ENCODE assay signal across 29 cellular contexts in the genomic region with DNA sequence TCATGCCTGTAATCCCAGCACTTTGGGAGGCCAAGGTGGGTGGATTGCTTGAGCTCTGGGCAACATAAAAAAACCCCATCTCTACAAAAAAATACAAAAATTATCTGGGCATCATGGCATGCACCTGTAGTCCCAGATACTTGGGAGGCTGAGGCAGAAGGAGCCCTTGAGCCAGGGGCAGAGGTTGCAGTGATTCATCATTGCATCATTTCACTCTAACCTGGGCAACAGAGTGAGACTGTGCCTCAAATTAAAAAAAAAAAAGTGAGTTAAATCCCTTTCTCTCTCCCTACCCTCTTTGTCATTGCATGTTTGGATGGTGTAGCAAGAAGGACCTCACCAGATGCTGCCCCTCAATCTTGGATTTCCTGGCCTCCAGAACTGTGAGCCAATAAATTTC.
"Had no signal": no experiment of that assay in that cellular context is flagged by ENCODE, and none has a peak within 500 bp of the region (broad histone marks: within the 10 kb centered on the region; RNA-seq: fewer than 3 reads in every experiment).

No MANE protein-coding gene starts in this region.

- H3K36me3 ChIP-seq: adrenal gland, ascending aorta, brain microvascular endothelial cell, esophagus squamous epithelium, gastrocnemius medialis, neutrophil, pancreas, stomach, suprapubic skin, tibial nerve, WERI-Rb-1 had no signal

- H3K4me3 ChIP-seq: adrenal gland, ascending aorta, esophagus squamous epithelium, gastrocnemius medialis, pancreas, psoas muscle, stomach, suprapubic skin, tibial nerve had no signal

- H3K4me3 Mint-ChIP-seq: activated naive CD8-positive, alpha-beta T cell; activated T-cell treated with anti-CD3 and anti-CD28 coated beads, Interleukin-2, amount 50 U/mL, for 24 hours; activated T-helper 17 cell treated with anti-CD3 and anti-CD28 coated beads, Interleukin-2, amount 50 U/mL, for 72 hours; central memory CD8-positive, alpha-beta T cell; memory B cell; nephron had no signal

- H3K27ac ChIP-seq: adrenal gland, ascending aorta, brain microvascular endothelial cell, esophagus squamous epithelium, gastrocnemius medialis, neutrophil, pancreas, psoas muscle, stomach, suprapubic skin, tibial nerve, WERI-Rb-1 had no signal

- H3K27me3 Mint-ChIP-seq: activated T-helper 17 cell treated with anti-CD3 and anti-CD28 coated beads, Interleukin-2, amount 50 U/mL, for 72 hours; central memory CD8-positive, alpha-beta T cell; memory B cell had no signal

- DNase-seq: activated CD8-positive, alpha-beta memory T cell treated with anti-CD3 and anti-CD28 coated beads for 24 hours; activated CD8-positive, alpha-beta memory T cell treated with anti-CD3 and anti-CD28 coated beads, Interleukin-2, amount 50 U/mL, for 4 hours; activated naive CD4-positive, alpha-beta T cell; activated T-cell treated with anti-CD3 and anti-CD28 coated beads, Interleukin-2, amount 50 U/mL, for 24 hours; adrenal gland; brain microvascular endothelial cell; effector memory CD4-positive, alpha-beta T cell; esophagus squamous epithelium; gastrocnemius medialis; head of caudate nucleus; hypothalamus; left ventricle myocardium superior; pancreas; psoas muscle; right cardiac atrium; stimulated activated CD4-positive, alpha-beta T cell treated with anti-CD3 and anti-CD28 coated beads, Interleukin-1b, Interleukin-23, amount 100 ng/mL, for 48 hours; stomach; WERI-Rb-1 had no signal

- H3K27ac Mint-ChIP-seq: activated naive CD8-positive, alpha-beta T cell; activated T-cell treated with anti-CD3 and anti-CD28 coated beads, Interleukin-2, amount 50 U/mL, for 24 hours; activated T-helper 17 cell treated with anti-CD3 and anti-CD28 coated beads, Interleukin-2, amount 50 U/mL, for 72 hours; memory B cell; nephron had no signal

- H3K27me3 ChIP-seq: adrenal gland, ascending aorta, brain microvascular endothelial cell, esophagus squamous epithelium, gastrocnemius medialis, neutrophil, pancreas, stomach, suprapubic skin, tibial nerve had no signal

- FAIRE-seq: colon, pancreas, TTC549 had no signal

- H3K4me1 ChIP-seq: adrenal gland, ascending aorta, esophagus squamous epithelium, gastrocnemius medialis, pancreas, psoas muscle, stomach, suprapubic skin had no signal

- ATAC-seq: activated T-helper 17 cell treated with anti-CD3 and anti-CD28 coated beads, Interleukin-2, amount 50 U/mL, for 72 hours; gastrocnemius medialis; left ventricle myocardium superior; pancreas; psoas muscle; right cardiac atrium had no signal

- H3K4me1 Mint-ChIP-seq: activated T-helper 17 cell treated with anti-CD3 and anti-CD28 coated beads, Interleukin-2, amount 50 U/mL, for 72 hours; central memory CD8-positive, alpha-beta T cell; memory B cell; nephron had no signal

- H3K9me3 ChIP-seq: gastrocnemius medialis, pancreas, psoas muscle had no signal
